1 cellular context compared by ENCODE assay signal in genomic region chr22:21010426-21011113, GRCh38.
A peak's percentile ranks its signal among the peaks of the same experiment; 100 is the strongest.
TF ChIP-seq lines count a peak whose summit lies in the region.

No MANE protein-coding gene starts in this region.

TF ChIP-seq in K562, 482 proteins besides CTCF, POLR2A, EP300 and RAD21:
- TF ChIP-seq USF1 (CRISPR knock-in tag; IDR thresholded peaks at IDR 0.05): no peak
- TF ChIP-seq ZNF146 (CRISPR knock-in tag; IDR thresholded peaks at IDR 0.05; ENCODE audit: unreplicated experiment): no peak
- peak; percentile 70 for TF ChIP-seq ZFP36 (IDR thresholded peaks at IDR 0.05; ENCODE audit: low read depth, low read length, partially characterized antibody)
- no peak for TF ChIP-seq ILF3 (IDR thresholded peaks at IDR 0.05; ENCODE audit: borderline replicate concordance)
- TF ChIP-seq SIN3A (IDR thresholded peaks at IDR 0.05; ENCODE audit: borderline replicate concordance in 2 of 2, control insufficient read depth in 1 of 2, low read depth in 2 of 2, low read length in 2 of 2): 0 out of 4 replicates have a peak, but pooled peaks of 1 of the 2 experiments have one; percentile 17
